Comparison of ENCODE assay signal across 12 cellular contexts in genomic region chr21:42039470-42039901, GRCh38. TPM values are rescaled to one million over a fixed set of nuclear protein-coding genes. Genes with fewer than 3 reads are reported as not detected.
A peak's percentile ranks its signal among the peaks of the same experiment; 100 is the strongest.
DNase-seq lines count a peak whose midpoint lies in the region; ATAC-seq and TF ChIP-seq lines count a peak whose summit lies in the region.
"Had no signal": no experiment of that assay in that cellular context is flagged by ENCODE, and none has a peak within 500 bp of the region (broad histone marks: within the 10 kb centered on the region; RNA-seq: fewer than 3 reads in every experiment).

No MANE protein-coding gene starts in this region.

- H3K4me3 Mint-ChIP-seq in chondrocyte (ENCODE audit: unreplicated experiment) = no peak overlapping the region
- H3K4me3 Mint-ChIP-seq in CD8-positive, alpha-beta memory T cell = no peak overlapping the region
- no peak overlapping the region for H3K4me3 Mint-ChIP-seq in effector memory CD8-positive, alpha-beta T cell
- H3K4me3 Mint-ChIP-seq: activated CD8-positive, alpha-beta T cell treated with anti-CD3 and anti-CD28 coated beads, Interleukin-2, amount 10 ng/mL, durations not matched to agents 7 days and 5 days; activated naive CD8-positive, alpha-beta T cell treated with anti-CD3 and anti-CD28 coated beads, Interleukin-2, amount 50 U/mL, for 24 hours; nephron progenitor cell had no signal

- no peak for TF ChIP-seq CTCF in chondrocyte (IDR thresholded peaks at IDR 0.05)
- no peak for TF ChIP-seq CTCF in left lung (IDR thresholded peaks at IDR 0.05)
- no peak for TF ChIP-seq CTCF in tibial artery (IDR thresholded peaks at IDR 0.05)

- H3K27me3 ChIP-seq in left lung (no peaks in the 10 kb centered on the region), tibial artery (no peaks in the 10 kb centered on the region)
- no peaks in the 10 kb centered on the region for H3K27me3 ChIP-seq in CD8-positive, alpha-beta memory T cell (ENCODE audit: insufficient read depth, low read length, poor library complexity, severe bottlenecking)

- H3K36me3 ChIP-seq in KOPT-K1 (ENCODE audit: insufficient read depth, low read length) = no peaks in the 10 kb centered on the region
- no peaks in the 10 kb centered on the region for H3K36me3 ChIP-seq in left lung
- no peaks in the 10 kb centered on the region for H3K36me3 ChIP-seq in tibial artery
- H3K36me3 ChIP-seq in CD8-positive, alpha-beta memory T cell (ENCODE audit: insufficient read depth, low read length) = no peaks in the 10 kb centered on the region

- H3K4me3 ChIP-seq in left lung (no peak overlapping the region), tibial artery (no peak overlapping the region)
- H3K4me3 ChIP-seq in CD8-positive, alpha-beta memory T cell (ENCODE audit: low read length) = no peak overlapping the region

- POLR2A ChIA-PET in CD8-positive, alpha-beta memory T cell (lab: Charles Lee) = no interaction called here

- H3K4me1 Mint-ChIP-seq in chondrocyte (ENCODE audit: low read depth) = peaks cover 24% of the 10 kb centered on the region
- H3K4me1 Mint-ChIP-seq in CD8-positive, alpha-beta memory T cell = peaks cover 0 to 2% (median 0%) of the 10 kb centered on the region in 3 donors
- peaks cover 0 to 6% of the 10 kb centered on the region in 2 donors for H3K4me1 Mint-ChIP-seq in effector memory CD8-positive, alpha-beta T cell (ENCODE audit: low read depth in 2 of 2)
- H3K4me1 Mint-ChIP-seq: activated naive CD8-positive, alpha-beta T cell treated with anti-CD3 and anti-CD28 coated beads, Interleukin-2, amount 50 U/mL, for 24 hours had no signal

- CTCF ChIA-PET in CD8-positive, alpha-beta memory T cell (lab: Charles Lee) = no interaction called here

- H3K4me1 ChIP-seq in left lung (peaks cover 8 to 14% of the 10 kb centered on the region in 2 donors), tibial artery (peaks cover 0 to 19% (median 9%) of the 10 kb centered on the region in 4 donors)
- no peaks in the 10 kb centered on the region for H3K4me1 ChIP-seq in CD8-positive, alpha-beta memory T cell (ENCODE audit: insufficient read depth, low read length)

- intact Hi-C loops in left lung (cut with DNase I) (no loop called here), tibial artery (cut with DNase I; ENCODE audit: low total_unique reads) (no loop called here)

- H3K36me3 Mint-ChIP-seq in chondrocyte (ENCODE audit: low read depth) = no peaks in the 10 kb centered on the region
- peaks cover 0 to 1% (median 0%) of the 10 kb centered on the region in 3 donors for H3K36me3 Mint-ChIP-seq in CD8-positive, alpha-beta memory T cell
- H3K36me3 Mint-ChIP-seq in effector memory CD8-positive, alpha-beta T cell (ENCODE audit: insufficient read depth) = no peaks in the 10 kb centered on the region

- H3K9me3 ChIP-seq in KOPT-K1 (ENCODE audit: insufficient read depth, low read length, poor library complexity, severe bottlenecking) = no peaks in the 10 kb centered on the region
- no peaks in the 10 kb centered on the region for H3K9me3 ChIP-seq in left lung
- H3K9me3 ChIP-seq in tibial artery = peaks cover 0 to 5% (median 0%) of the 10 kb centered on the region in 3 donors
- H3K9me3 ChIP-seq in CD8-positive, alpha-beta memory T cell (ENCODE audit: low read length) = no peaks in the 10 kb centered on the region

- DNase-seq in chondrocyte (ENCODE audit: low spot score) = peak; percentile 27
- no peak for DNase-seq in left lung
- DNase-seq in tibial artery = peak in 1 of 2 donors; percentile 56
- no peak for DNase-seq in CD8-positive, alpha-beta memory T cell
- no peak for DNase-seq in effector memory CD8-positive, alpha-beta T cell
- DNase-seq: activated CD8-positive, alpha-beta T cell treated with anti-CD3 and anti-CD28 coated beads, Interleukin-2, amount 10 ng/mL, durations not matched to agents 7 days and 5 days; activated naive CD8-positive, alpha-beta T cell treated with anti-CD3 and anti-CD28 coated beads, Interleukin-2, amount 50 U/mL, for 24 hours; NCI-H2081; nephron progenitor cell had no signal

- no peak overlapping the region for H3K27ac Mint-ChIP-seq in chondrocyte (ENCODE audit: unreplicated experiment)
- H3K27ac Mint-ChIP-seq in CD8-positive, alpha-beta memory T cell = no peak overlapping the region
- no peak overlapping the region for H3K27ac Mint-ChIP-seq in effector memory CD8-positive, alpha-beta T cell
- H3K27ac Mint-ChIP-seq: activated CD8-positive, alpha-beta T cell treated with anti-CD3 and anti-CD28 coated beads, Interleukin-2, amount 10 ng/mL, durations not matched to agents 7 days and 5 days; activated naive CD8-positive, alpha-beta T cell treated with anti-CD3 and anti-CD28 coated beads, Interleukin-2, amount 50 U/mL, for 24 hours; nephron progenitor cell had no signal

- H3K27me3 Mint-ChIP-seq in chondrocyte (ENCODE audit: low read depth) = no peaks in the 10 kb centered on the region
- H3K27me3 Mint-ChIP-seq in CD8-positive, alpha-beta memory T cell = peaks cover 0 to 4% of the 10 kb centered on the region in 2 donors
- H3K27me3 Mint-ChIP-seq in effector memory CD8-positive, alpha-beta T cell = peaks cover 0 to 19% of the 10 kb centered on the region in 2 donors
- H3K27me3 Mint-ChIP-seq: activated naive CD8-positive, alpha-beta T cell treated with anti-CD3 and anti-CD28 coated beads, Interleukin-2, amount 50 U/mL, for 24 hours had no signal

- H3K27ac ChIP-seq in KOPT-K1 (ENCODE audit: low read depth, low read length, poor library complexity, severe bottlenecking) (peak overlapping the region; percentile 29), left lung (peak overlapping the region; percentile 42 to 48), tibial artery (peak overlapping the region; percentile 28 to 58)
- H3K27ac ChIP-seq in CD8-positive, alpha-beta memory T cell (ENCODE audit: low read depth, low read length) = no peak overlapping the region

- ATAC-seq in left lung (peak; percentile 74), GM21576 (IDR thresholded peaks at IDR 0.05; ENCODE audit: unreplicated experiment) (no peak), GM21381 (IDR thresholded peaks at IDR 0.05; ENCODE audit: unreplicated experiment) (no peak)
- ATAC-seq in effector memory CD8-positive, alpha-beta T cell (replicated peaks) = no peak
- ATAC-seq: activated CD8-positive, alpha-beta T cell treated with anti-CD3 and anti-CD28 coated beads, Interleukin-2, amount 10 ng/mL, durations not matched to agents 7 days and 5 days; activated naive CD8-positive, alpha-beta T cell treated with anti-CD3 and anti-CD28 coated beads, Interleukin-2, amount 50 U/mL, for 24 hours had no signal

- peaks cover 3% of the 10 kb centered on the region for H3K9me3 Mint-ChIP-seq in chondrocyte (ENCODE audit: low read depth)
- H3K9me3 Mint-ChIP-seq in CD8-positive, alpha-beta memory T cell = no peaks in the 10 kb centered on the region
- no peaks in the 10 kb centered on the region for H3K9me3 Mint-ChIP-seq in effector memory CD8-positive, alpha-beta T cell
- H3K9me3 Mint-ChIP-seq: activated naive CD8-positive, alpha-beta T cell treated with anti-CD3 and anti-CD28 coated beads, Interleukin-2, amount 50 U/mL, for 24 hours had no signal

RNA-seq across cellular contexts. Expression of gene ZBTB21, which starts 29.3 kb away (rescaled TPM):
- total RNA-seq in chondrocyte = 18.0 to 21.2 TPM (median 18.6 TPM) in 3 replicates
- 10 to 100 TPM; 12.2 to 13.9 TPM for total RNA-seq in left lung
- 10 to 100 TPM; 39.0 to 43.6 TPM for total RNA-seq in CD8-positive, alpha-beta memory T cell
- 5.9 TPM for polyA plus RNA-seq in CD8-positive, alpha-beta memory T cell

RNA-seq across cellular contexts. Expression of gene UMODL1, which starts 31.6 kb away (rescaled TPM):
- total RNA-seq in chondrocyte (0.29 TPM in 1 of 3 replicates, not detected in the others), left lung (under 1 TPM in 1 of 2 donors, not detected in 1; 0.10 TPM)
- under 1 TPM in 1 of 2 experiments, not detected in 1; 0.07 TPM for total RNA-seq in CD8-positive, alpha-beta memory T cell
- polyA plus RNA-seq in CD8-positive, alpha-beta memory T cell = not detected
- total RNA-seq: activated CD8-positive, alpha-beta T cell treated with anti-CD3 and anti-CD28 coated beads, Interleukin-2, amount 10 ng/mL, durations not matched to agents 7 days and 5 days had no signal
